Comparison of ENCODE assay signal across 1 cellular context in the genomic region with DNA sequence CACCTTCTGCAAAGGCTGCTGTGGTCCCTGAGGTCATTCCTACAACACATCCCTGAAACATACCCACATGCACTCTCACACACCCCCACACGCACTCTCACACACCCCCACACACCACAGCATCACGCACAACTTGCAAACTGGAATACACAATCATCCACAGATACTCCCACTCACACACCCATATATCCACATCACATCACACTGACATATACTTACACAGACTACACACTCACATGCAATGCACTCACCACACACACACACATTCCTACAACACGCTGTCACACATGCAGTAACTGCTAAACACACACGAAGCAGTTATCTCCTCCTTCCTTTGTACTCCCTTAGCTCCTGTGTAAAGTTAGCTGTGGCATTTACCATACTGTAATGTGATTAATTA.
A peak's percentile ranks its signal among the peaks of the same experiment; 100 is the strongest.
TF ChIP-seq lines count a peak whose summit lies in the region.

No MANE protein-coding gene starts in this region.

TF ChIP-seq in HepG2, 621 proteins besides CTCF, POLR2A, EP300 and RAD21:
- no peak for TF ChIP-seq NRL (CRISPR knock-in tag; IDR thresholded peaks at IDR 0.05; ENCODE audit: borderline replicate concordance)
- no peak for TF ChIP-seq ZNF460 (CRISPR knock-in tag; IDR thresholded peaks at IDR 0.05; ENCODE audit: borderline replicate concordance)
- TF ChIP-seq DZIP1 (CRISPR knock-in tag; IDR thresholded peaks at IDR 0.05), result no peak
- no peak for TF ChIP-seq SETDB1 (CRISPR knock-in tag; IDR thresholded peaks at IDR 0.05; ENCODE audit: borderline replicate concordance)
- TF ChIP-seq, protein P1, sequence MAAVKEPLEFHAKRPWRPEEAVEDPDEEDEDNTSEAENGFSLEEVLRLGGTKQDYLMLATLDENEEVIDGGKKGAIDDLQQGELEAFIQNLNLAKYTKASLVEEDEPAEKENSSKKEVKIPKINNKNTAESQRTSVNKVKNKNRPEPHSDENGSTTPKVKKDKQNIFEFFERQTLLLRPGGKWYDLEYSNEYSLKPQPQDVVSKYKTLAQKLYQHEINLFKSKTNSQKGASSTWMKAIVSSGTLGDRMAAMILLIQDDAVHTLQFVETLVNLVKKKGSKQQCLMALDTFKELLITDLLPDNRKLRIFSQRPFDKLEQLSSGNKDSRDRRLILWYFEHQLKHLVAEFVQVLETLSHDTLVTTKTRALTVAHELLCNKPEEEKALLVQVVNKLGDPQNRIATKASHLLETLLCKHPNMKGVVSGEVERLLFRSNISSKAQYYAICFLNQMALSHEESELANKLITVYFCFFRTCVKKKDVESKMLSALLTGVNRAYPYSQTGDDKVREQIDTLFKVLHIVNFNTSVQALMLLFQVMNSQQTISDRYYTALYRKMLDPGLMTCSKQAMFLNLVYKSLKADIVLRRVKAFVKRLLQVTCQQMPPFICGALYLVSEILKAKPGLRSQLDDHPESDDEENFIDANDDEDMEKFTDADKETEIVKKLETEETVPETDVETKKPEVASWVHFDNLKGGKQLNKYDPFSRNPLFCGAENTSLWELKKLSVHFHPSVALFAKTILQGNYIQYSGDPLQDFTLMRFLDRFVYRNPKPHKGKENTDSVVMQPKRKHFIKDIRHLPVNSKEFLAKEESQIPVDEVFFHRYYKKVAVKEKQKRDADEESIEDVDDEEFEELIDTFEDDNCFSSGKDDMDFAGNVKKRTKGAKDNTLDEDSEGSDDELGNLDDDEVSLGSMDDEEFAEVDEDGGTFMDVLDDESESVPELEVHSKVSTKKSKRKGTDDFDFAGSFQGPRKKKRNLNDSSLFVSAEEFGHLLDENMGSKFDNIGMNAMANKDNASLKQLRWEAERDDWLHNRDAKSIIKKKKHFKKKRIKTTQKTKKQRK (IDR thresholded peaks at IDR 0.05; ENCODE audit: low read length), result no peak
- TF ChIP-seq TBX3 (IDR thresholded peaks at IDR 0.05; ENCODE audit: borderline replicate concordance), result no peak
- no peak for TF ChIP-seq ZNF317 (CRISPR knock-in tag; IDR thresholded peaks at IDR 0.05)
- TF ChIP-seq NBN (conservative IDR thresholded peaks at IDR 0.05), result 0 out of 2 replicates have a peak, but pooled peaks have one; percentile 23
- TF ChIP-seq, protein P2, sequence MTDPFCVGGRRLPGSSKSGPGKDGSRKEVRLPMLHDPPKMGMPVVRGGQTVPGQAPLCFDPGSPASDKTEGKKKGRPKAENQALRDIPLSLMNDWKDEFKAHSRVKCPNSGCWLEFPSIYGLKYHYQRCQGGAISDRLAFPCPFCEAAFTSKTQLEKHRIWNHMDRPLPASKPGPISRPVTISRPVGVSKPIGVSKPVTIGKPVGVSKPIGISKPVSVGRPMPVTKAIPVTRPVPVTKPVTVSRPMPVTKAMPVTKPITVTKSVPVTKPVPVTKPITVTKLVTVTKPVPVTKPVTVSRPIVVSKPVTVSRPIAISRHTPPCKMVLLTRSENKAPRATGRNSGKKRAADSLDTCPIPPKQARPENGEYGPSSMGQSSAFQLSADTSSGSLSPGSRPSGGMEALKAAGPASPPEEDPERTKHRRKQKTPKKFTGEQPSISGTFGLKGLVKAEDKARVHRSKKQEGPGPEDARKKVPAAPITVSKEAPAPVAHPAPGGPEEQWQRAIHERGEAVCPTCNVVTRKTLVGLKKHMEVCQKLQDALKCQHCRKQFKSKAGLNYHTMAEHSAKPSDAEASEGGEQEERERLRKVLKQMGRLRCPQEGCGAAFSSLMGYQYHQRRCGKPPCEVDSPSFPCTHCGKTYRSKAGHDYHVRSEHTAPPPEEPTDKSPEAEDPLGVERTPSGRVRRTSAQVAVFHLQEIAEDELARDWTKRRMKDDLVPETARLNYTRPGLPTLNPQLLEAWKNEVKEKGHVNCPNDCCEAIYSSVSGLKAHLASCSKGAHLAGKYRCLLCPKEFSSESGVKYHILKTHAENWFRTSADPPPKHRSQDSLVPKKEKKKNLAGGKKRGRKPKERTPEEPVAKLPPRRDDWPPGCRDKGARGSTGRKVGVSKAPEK (CRISPR knock-in tag; IDR thresholded peaks at IDR 0.05; ENCODE audit: borderline replicate concordance), result no peak
- TF ChIP-seq ZNF282 (IDR thresholded peaks at IDR 0.05; ENCODE audit: partially characterized antibody), result peak; percentile 33
- TF ChIP-seq THAP8 (CRISPR knock-in tag; IDR thresholded peaks at IDR 0.05; ENCODE audit: borderline replicate concordance), result no peak
- TF ChIP-seq ZFP82 (CRISPR knock-in tag; IDR thresholded peaks at IDR 0.05; ENCODE audit: borderline replicate concordance), result no peak
- no peak for TF ChIP-seq HOXA7 (CRISPR knock-in tag; IDR thresholded peaks at IDR 0.05)
- TF ChIP-seq LCORL (IDR thresholded peaks at IDR 0.05), result 0 out of 2 replicates have a peak, but pooled peaks have one; percentile 18
- TF ChIP-seq LCORL (CRISPR knock-in tag; IDR thresholded peaks at IDR 0.05), result no peak
- TF ChIP-seq ARNT (IDR thresholded peaks at IDR 0.05), result no peak
- 0 out of 2 replicates have a peak, but pooled peaks have one; percentile 27 for TF ChIP-seq SOX6 (IDR thresholded peaks at IDR 0.05)
- TF ChIP-seq SOX6 (CRISPR knock-in tag; IDR thresholded peaks at IDR 0.05), result no peak
- TF ChIP-seq ZNF350 (CRISPR knock-in tag; IDR thresholded peaks at IDR 0.05; ENCODE audit: borderline replicate concordance, low read depth), result no peak
- TF ChIP-seq IKZF4 (CRISPR knock-in tag; IDR thresholded peaks at IDR 0.05; ENCODE audit: borderline replicate concordance, low read depth, not compliant biosample characterization), result no peak
- TF ChIP-seq, protein P3, sequence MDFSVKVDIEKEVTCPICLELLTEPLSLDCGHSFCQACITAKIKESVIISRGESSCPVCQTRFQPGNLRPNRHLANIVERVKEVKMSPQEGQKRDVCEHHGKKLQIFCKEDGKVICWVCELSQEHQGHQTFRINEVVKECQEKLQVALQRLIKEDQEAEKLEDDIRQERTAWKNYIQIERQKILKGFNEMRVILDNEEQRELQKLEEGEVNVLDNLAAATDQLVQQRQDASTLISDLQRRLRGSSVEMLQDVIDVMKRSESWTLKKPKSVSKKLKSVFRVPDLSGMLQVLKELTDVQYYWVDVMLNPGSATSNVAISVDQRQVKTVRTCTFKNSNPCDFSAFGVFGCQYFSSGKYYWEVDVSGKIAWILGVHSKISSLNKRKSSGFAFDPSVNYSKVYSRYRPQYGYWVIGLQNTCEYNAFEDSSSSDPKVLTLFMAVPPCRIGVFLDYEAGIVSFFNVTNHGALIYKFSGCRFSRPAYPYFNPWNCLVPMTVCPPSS (IDR thresholded peaks at IDR 0.05), result no peak
- TF ChIP-seq FOXK2 (IDR thresholded peaks at IDR 0.05), result 0 out of 2 replicates have a peak, but pooled peaks have one; percentile 28
- no peak for TF ChIP-seq RBM39 (IDR thresholded peaks at IDR 0.05; ENCODE audit: low read depth, low read length, poor library complexity, severe bottlenecking)
- TF ChIP-seq MNT (IDR thresholded peaks at IDR 0.05), result 0 out of 2 replicates have a peak, but pooled peaks have one; percentile 18
- TF ChIP-seq ETS1 (CRISPR knock-in tag; IDR thresholded peaks at IDR 0.05), result no peak
- no peak for TF ChIP-seq YY1 (IDR thresholded peaks at IDR 0.05; ENCODE audit: insufficient read depth, insufficient replicate concordance, low read depth, low read length)
- TF ChIP-seq ATF7 (IDR thresholded peaks at IDR 0.05), result peak; percentile 12; the same call in 1 of the 2 replicates
- TF ChIP-seq ATF7 (CRISPR knock-in tag; IDR thresholded peaks at IDR 0.05), result no peak
- TF ChIP-seq NFKB2 (CRISPR knock-in tag; IDR thresholded peaks at IDR 0.05; ENCODE audit: borderline replicate concordance), result no peak
- no peak for TF ChIP-seq ZSCAN21 (CRISPR knock-in tag; IDR thresholded peaks at IDR 0.05; ENCODE audit: borderline replicate concordance)
- no peak for TF ChIP-seq MEIS1 (CRISPR knock-in tag; IDR thresholded peaks at IDR 0.05; ENCODE audit: borderline replicate concordance)
- no peak for TF ChIP-seq ZNF24 (IDR thresholded peaks at IDR 0.05)
